In the genomic region with DNA sequence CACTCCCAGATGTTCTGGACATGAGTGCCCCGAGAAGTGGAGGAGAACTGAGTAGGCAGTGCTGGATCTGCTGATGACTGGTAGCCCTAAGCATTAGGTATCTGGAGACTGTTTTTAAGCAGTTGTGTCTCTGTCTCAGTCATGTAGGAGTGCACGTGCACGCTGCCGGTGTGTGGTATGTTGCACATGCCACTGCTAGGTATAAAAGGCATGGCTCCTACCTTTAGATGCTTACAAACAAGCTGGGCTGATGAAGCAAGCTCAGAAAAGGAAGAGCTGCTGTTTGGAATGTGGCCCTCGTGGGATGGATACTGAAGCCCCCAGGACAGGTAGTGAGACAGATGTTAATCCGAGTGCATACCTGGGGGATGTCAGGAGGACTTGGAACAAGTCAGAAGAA, we compare ENCODE assay signal across 1 cellular context.
TF ChIP-seq lines count a peak whose summit lies in the region.

No MANE protein-coding gene starts in this region.

TF ChIP-seq in IMR-90, 13 proteins besides CTCF, POLR2A, EP300 and RAD21 (continued from another document):
- TF ChIP-seq, protein P1, sequence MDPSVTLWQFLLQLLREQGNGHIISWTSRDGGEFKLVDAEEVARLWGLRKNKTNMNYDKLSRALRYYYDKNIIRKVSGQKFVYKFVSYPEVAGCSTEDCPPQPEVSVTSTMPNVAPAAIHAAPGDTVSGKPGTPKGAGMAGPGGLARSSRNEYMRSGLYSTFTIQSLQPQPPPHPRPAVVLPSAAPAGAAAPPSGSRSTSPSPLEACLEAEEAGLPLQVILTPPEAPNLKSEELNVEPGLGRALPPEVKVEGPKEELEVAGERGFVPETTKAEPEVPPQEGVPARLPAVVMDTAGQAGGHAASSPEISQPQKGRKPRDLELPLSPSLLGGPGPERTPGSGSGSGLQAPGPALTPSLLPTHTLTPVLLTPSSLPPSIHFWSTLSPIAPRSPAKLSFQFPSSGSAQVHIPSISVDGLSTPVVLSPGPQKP (IDR thresholded peaks at IDR 0.05; ENCODE audit: borderline replicate concordance, low read depth, low read length), result no peak
- TF ChIP-seq MXI1 (IDR thresholded peaks at IDR 0.05; ENCODE audit: borderline replicate concordance, low read depth, low read length), result no peak
